20 cellular contexts compared by ENCODE assay signal in the genomic region with DNA sequence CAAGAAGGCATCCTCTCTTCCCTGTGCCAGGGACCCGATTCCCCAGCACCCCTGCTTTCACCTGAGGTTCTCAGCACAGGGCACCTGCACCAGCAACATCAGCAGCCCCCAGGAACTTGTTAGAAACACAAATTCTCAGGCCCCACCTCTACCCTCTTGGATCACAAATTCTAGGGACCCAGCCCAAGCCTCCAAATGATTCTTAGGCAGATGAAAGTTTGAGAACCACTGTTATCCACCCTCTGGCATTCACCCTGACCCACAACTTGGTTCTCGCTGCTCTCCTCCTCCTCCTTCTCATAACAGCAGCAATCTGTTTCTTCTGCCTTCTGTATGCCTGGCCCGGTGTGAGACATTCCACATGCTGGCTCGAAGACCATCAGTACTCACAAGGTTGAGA.
DNase-seq lines count a peak whose midpoint lies in the region; ATAC-seq and TF ChIP-seq lines count a peak whose summit lies in the region.
"Had no signal": no experiment of that assay in that cellular context is flagged by ENCODE, and none has a peak within 500 bp of the region (broad histone marks: within the 10 kb centered on the region; RNA-seq: fewer than 3 reads in every experiment).

No MANE protein-coding gene starts in this region.

- DNase-seq in T-helper 17 cell (no peak), nephron progenitor cell (no peak), type B pancreatic cell (ENCODE audit: extremely low spot score, unreplicated experiment) (no peak), smooth muscle cell (lab: John Stamatoyannopoulos, UW; ENCODE audit: unreplicated experiment) (no peak)
- DNase-seq in stimulated activated effector memory CD8-positive, alpha-beta T cell treated with anti-CD3 and anti-CD28 coated beads, Interleukin-12 subunit alpha, Interleukin-12 subunit beta, amount 100 ng/mL, for 72 hours (ENCODE audit: low spot score in 2 of 2) = no peak
- DNase-seq: Caco-2; CD4-positive, CD25-positive, alpha-beta regulatory T cell; CD8-positive, alpha-beta T cell; DMS79; EL; GDM1; H9; HFFc6 had no signal

- H3K4me3 ChIP-seq in smooth muscle cell = no peak overlapping the region
- H3K4me3 ChIP-seq: BLaER1, GM12878, GM23338 had no signal

- H3K27me3 ChIP-seq in smooth muscle cell (ENCODE audit: low read depth) = no peaks in the 10 kb centered on the region
- H3K27me3 ChIP-seq: BLaER1 had no signal

- H3K27me3 Mint-ChIP-seq in T-helper 17 cell (no peaks in the 10 kb centered on the region), nephron progenitor cell (ENCODE audit: low read depth, poor library complexity) (peaks cover 9% of the 10 kb centered on the region), type B pancreatic cell (peaks cover 3% of the 10 kb centered on the region)
- H3K27me3 Mint-ChIP-seq: CD4-positive, CD25-positive, alpha-beta regulatory T cell had no signal

- no peak for ATAC-seq in T-helper 17 cell
- no peak for ATAC-seq in stimulated activated effector memory CD8-positive, alpha-beta T cell treated with anti-CD3 and anti-CD28 coated beads, Interleukin-12 subunit alpha, Interleukin-12 subunit beta, amount 100 ng/mL, for 72 hours
- ATAC-seq in GM21515 (IDR thresholded peaks at IDR 0.05; ENCODE audit: unreplicated experiment) = no peak
- ATAC-seq: CD8-positive, alpha-beta T cell; GM12878; GM23338; HCT116 had no signal

- no peaks in the 10 kb centered on the region for H3K79me2 ChIP-seq in smooth muscle cell (ENCODE audit: low read depth)

- H3K4me1 ChIP-seq in smooth muscle cell (ENCODE audit: low read depth) = no peaks in the 10 kb centered on the region
- H3K4me1 ChIP-seq: BLaER1, Caco-2 had no signal

- H3K4me1 Mint-ChIP-seq in T-helper 17 cell = peaks cover 28% of the 10 kb centered on the region
- H3K4me1 Mint-ChIP-seq in nephron progenitor cell = no peaks in the 10 kb centered on the region
- peaks cover 33% of the 10 kb centered on the region for H3K4me1 Mint-ChIP-seq in stimulated activated effector memory CD8-positive, alpha-beta T cell treated with anti-CD3 and anti-CD28 coated beads, Interleukin-12 subunit alpha, Interleukin-12 subunit beta, amount 100 ng/mL, for 72 hours
- H3K4me1 Mint-ChIP-seq in type B pancreatic cell (ENCODE audit: unreplicated experiment) = no peaks in the 10 kb centered on the region
- H3K4me1 Mint-ChIP-seq: B cell had no signal

- H3K36me3 Mint-ChIP-seq in T-helper 17 cell (ENCODE audit: low read depth) (peaks cover 4% of the 10 kb centered on the region), nephron progenitor cell (ENCODE audit: low read depth) (no peaks in the 10 kb centered on the region), type B pancreatic cell (no peaks in the 10 kb centered on the region)
- H3K36me3 Mint-ChIP-seq in stimulated activated effector memory CD8-positive, alpha-beta T cell treated with anti-CD3 and anti-CD28 coated beads, Interleukin-12 subunit alpha, Interleukin-12 subunit beta, amount 100 ng/mL, for 72 hours = no peaks in the 10 kb centered on the region
- H3K36me3 Mint-ChIP-seq: CD8-positive, alpha-beta T cell had no signal

- H3K9me3 Mint-ChIP-seq in nephron progenitor cell (no peaks in the 10 kb centered on the region), type B pancreatic cell (no peaks in the 10 kb centered on the region)
- H3K9me3 Mint-ChIP-seq in stimulated activated effector memory CD8-positive, alpha-beta T cell treated with anti-CD3 and anti-CD28 coated beads, Interleukin-12 subunit alpha, Interleukin-12 subunit beta, amount 100 ng/mL, for 72 hours = no peaks in the 10 kb centered on the region
- H3K9me3 Mint-ChIP-seq: CD4-positive, CD25-positive, alpha-beta regulatory T cell; CD8-positive, alpha-beta T cell; GM23338; H9; HFFc6 had no signal

- peak overlapping the region; percentile 62 for H3K27ac Mint-ChIP-seq in T-helper 17 cell
- H3K27ac Mint-ChIP-seq in nephron progenitor cell = peak overlapping the region; percentile 66
- peak overlapping the region; percentile 7 for H3K27ac Mint-ChIP-seq in stimulated activated effector memory CD8-positive, alpha-beta T cell treated with anti-CD3 and anti-CD28 coated beads, Interleukin-12 subunit alpha, Interleukin-12 subunit beta, amount 100 ng/mL, for 72 hours
- H3K27ac Mint-ChIP-seq in type B pancreatic cell = no peak overlapping the region
- H3K27ac Mint-ChIP-seq: B cell; CD8-positive, alpha-beta T cell; GM23338; H9; HFFc6 had no signal

- H3K9ac ChIP-seq in smooth muscle cell (ENCODE audit: low read depth) = no peak overlapping the region
- H3K9ac ChIP-seq: BLaER1 had no signal

- no peaks in the 10 kb centered on the region for H3K36me3 ChIP-seq in smooth muscle cell (ENCODE audit: low read depth)
- H3K36me3 ChIP-seq: BLaER1 had no signal

- H2AFZ ChIP-seq in smooth muscle cell (ENCODE audit: low read depth) = no peak overlapping the region
- H2AFZ ChIP-seq: GM23338 had no signal

- H3K9me3 ChIP-seq in T-helper 17 cell (ENCODE audit: control insufficient read depth, low read length, poor library complexity, severe bottlenecking) (no peaks in the 10 kb centered on the region), smooth muscle cell (replicated peaks; ENCODE audit: low read depth) (no peaks in the 10 kb centered on the region)
- H3K9me3 ChIP-seq: BLaER1, Caco-2 had no signal

- 80% methylated on average over 4 of the region's 4 CpGs for WGBS in smooth muscle cell (ENCODE audit: low lambda C conversion rate)

- H3F3A ChIP-seq in smooth muscle cell (ENCODE audit: low read depth) = no peaks in the 10 kb centered on the region

- no peaks in the 10 kb centered on the region for H4K20me1 ChIP-seq in smooth muscle cell (ENCODE audit: low read depth)
- H4K20me1 ChIP-seq: BLaER1 had no signal

- no peak overlapping the region for H3K4me3 Mint-ChIP-seq in T-helper 17 cell
- no peak overlapping the region for H3K4me3 Mint-ChIP-seq in nephron progenitor cell
- H3K4me3 Mint-ChIP-seq in stimulated activated effector memory CD8-positive, alpha-beta T cell treated with anti-CD3 and anti-CD28 coated beads, Interleukin-12 subunit alpha, Interleukin-12 subunit beta, amount 100 ng/mL, for 72 hours = no peak overlapping the region
- H3K4me3 Mint-ChIP-seq in type B pancreatic cell = no peak overlapping the region
- H3K4me3 Mint-ChIP-seq: B cell; CD4-positive, CD25-positive, alpha-beta regulatory T cell; CD8-positive, alpha-beta T cell; GM23338; H9; HFFc6 had no signal

- TF ChIP-seq CTCF in nephron progenitor cell (IDR thresholded peaks at IDR 0.05) (no peak), type B pancreatic cell (conservative IDR thresholded peaks at IDR 0.05) (no peak), smooth muscle cell (IDR thresholded peaks at IDR 0.05; ENCODE audit: borderline replicate concordance, insufficient read depth, poor library complexity, severe bottlenecking) (no peak)

- H3K27ac ChIP-seq in smooth muscle cell (ENCODE audit: low read depth) = no peak overlapping the region
- H3K27ac ChIP-seq: BLaER1, C4-2B had no signal

- no peak overlapping the region for H3K4me2 ChIP-seq in smooth muscle cell
- H3K4me2 ChIP-seq: BLaER1, GM23338 had no signal
